ENCODE assay signal across 11 cellular contexts in genomic region chr22:50016988-50017700, GRCh38. TPM values are rescaled to one million over a fixed set of nuclear protein-coding genes. Genes with fewer than 3 reads are reported as not detected.
DNase-seq lines count a peak whose midpoint lies in the region; ATAC-seq, FAIRE-seq and TF ChIP-seq lines count a peak whose summit lies in the region.
"Had no signal": no experiment of that assay in that cellular context is flagged by ENCODE, and none has a peak within 500 bp of the region (broad histone marks: within the 10 kb centered on the region; RNA-seq: fewer than 3 reads in every experiment).

No MANE protein-coding gene starts in this region.

- H3K9ac ChIP-seq in K562 (ENCODE audit: insufficient read depth in 1 of 2, low read depth in 2 of 2, low read length in 2 of 2): no peak overlapping the region

- H2AFZ ChIP-seq in K562 (ENCODE audit: low read depth, low read length): no peak overlapping the region

- no peaks in the 10 kb centered on the region for H3K9me1 ChIP-seq in K562 (ENCODE audit: control insufficient read depth, insufficient read depth, low read length)

- CTCF ChIA-PET in K562 (lab: Yijun Ruan, JAX; ENCODE audit: low intra/inter-chr PET ratio): no interaction called here

- FAIRE-seq in K562 (lab: Jason Lieb, UNC): no peak
- FAIRE-seq: endothelial cell of umbilical vein had no signal

- H3K27me3 Mint-ChIP-seq in endothelial cell (ENCODE audit: unreplicated experiment): peaks cover 17% of the 10 kb centered on the region

- no peaks in the 10 kb centered on the region for H3K36me3 Mint-ChIP-seq in endothelial cell (ENCODE audit: low read depth, unreplicated experiment)

- peaks cover 0 to 21% of the 10 kb centered on the region in 2 experiments; a peak in 2 of 5 replicates for H3K27me3 ChIP-seq in K562 (ENCODE audit: control insufficient read depth in 2 of 2, insufficient read depth in 2 of 2, low read length in 2 of 2)

- no peak for TF ChIP-seq CTCF in K562 (IDR thresholded peaks at IDR 0.05 in 2 of 3, conservative IDR thresholded peaks at IDR 0.05 in 1 of 3; ENCODE audit: insufficient read depth in 2 of 3, low read depth in 1 of 3, low read length in 3 of 3)
- TF ChIP-seq CTCF in endothelial cell (IDR thresholded peaks at IDR 0.05; ENCODE audit: unreplicated experiment): no peak

- no peak overlapping the region for H3K27ac ChIP-seq in K562 (ENCODE audit: extremely low read depth, low read depth, low read length)
- H3K27ac ChIP-seq: SK-N-MC, uterus had no signal

- ATAC-seq in GM18511 (IDR thresholded peaks at IDR 0.05; ENCODE audit: unreplicated experiment) (peak; percentile 72), K562 (no peak), GM21515 (IDR thresholded peaks at IDR 0.05; ENCODE audit: unreplicated experiment) (no peak), HG03354 (IDR thresholded peaks at IDR 0.05; ENCODE audit: poor library complexity, severe bottlenecking, unreplicated experiment) (no peak)

- no peak for TF ChIP-seq RAD21 in K562 (CRISPR knock-in tag; conservative IDR thresholded peaks at IDR 0.05 in 1 of 2, IDR thresholded peaks at IDR 0.05 in 1 of 2)

- no TSS peak for BruUV-seq in K562 (replicated peaks; lab: Mats Ljungman, UMichigan)

- H4K20me1 ChIP-seq in K562 (replicated peaks; ENCODE audit: control insufficient read depth, insufficient read depth, low read length): no peaks in the 10 kb centered on the region; the same call in 1 of the 2 replicates

- no peaks in the 10 kb centered on the region for H3K4me1 Mint-ChIP-seq in endothelial cell (ENCODE audit: unreplicated experiment)

- H3K4me2 ChIP-seq in K562 (ENCODE audit: insufficient read depth, low read length): no peak overlapping the region

- peaks cover 0 to 40% of the 10 kb centered on the region in 2 experiments; a peak in 2 of 5 replicates for H3K4me1 ChIP-seq in K562 (replicated peaks in 1 of 2; ENCODE audit: control insufficient read depth in 2 of 2, insufficient read depth in 2 of 2, low read length in 2 of 2)

- POLR2A ChIA-PET in K562 (lab: Yijun Ruan, JAX): no interaction called here

- in situ Hi-C loops in K562 (cut with MboI): no loop called here

- H3K4me3 ChIP-seq in K562: no peak overlapping the region
- H3K4me3 ChIP-seq: SK-N-MC, uterus had no signal

- H3K9me3 Mint-ChIP-seq in endothelial cell (ENCODE audit: unreplicated experiment): peaks cover 4% of the 10 kb centered on the region

- H3K4me3 Mint-ChIP-seq in endothelial cell (ENCODE audit: unreplicated experiment): no peak overlapping the region

- no peaks in the 10 kb centered on the region for H3K79me2 ChIP-seq in K562 (ENCODE audit: control insufficient read depth, insufficient read depth, low read length)

- DNase-seq in T-helper 9 cell (peak; percentile 44), K562 (ENCODE audit: extremely low read depth in 1 of 4, low spot score in 3 of 4) (no peak), NCI-H2029 treated with DMSO at 0.1 percent for 48 hours (lab: John Stamatoyannopoulos, UW) (no peak), endothelial cell (ENCODE audit: low spot score) (no peak)
- DNase-seq in stimulated activated CD4-positive, alpha-beta T cell treated with anti-CD3 and anti-CD28 coated beads, Interleukin-4, amount 100 ng/mL, for 48 hours (ENCODE audit: low read depth in 2 of 2): peak; percentile 60 to 81

- H3K36me3 ChIP-seq in K562 (ENCODE audit: control insufficient read depth, insufficient read depth, low read length): no peaks in the 10 kb centered on the region
- H3K36me3 ChIP-seq: uterus had no signal

- TF ChIP-seq EP300 in K562 (IDR thresholded peaks at IDR 0.05; ENCODE audit: low read length): no peak

- WGBS in K562 (ENCODE audit: insufficient coverage, low coverage, missing lambda C conversion rate): 24% methylated on average over 14 of the region's 21 CpGs

- TF ChIP-seq POLR2A in K562 (conservative IDR thresholded peaks at IDR 0.05): no peak

- no peak overlapping the region for H3K27ac Mint-ChIP-seq in endothelial cell (ENCODE audit: unreplicated experiment)

- H3K9me3 ChIP-seq in K562 (replicated peaks; ENCODE audit: control insufficient read depth, insufficient read depth, low read depth, low read length): no peaks in the 10 kb centered on the region; the same call in 1 of the 2 replicates
- H3K9me3 ChIP-seq: uterus had no signal

- intact Hi-C loops in K562 (cut with micrococcal nuclease): no loop called here

TF ChIP-seq in K562, 482 proteins besides CTCF, POLR2A, EP300 and RAD21:
- TF ChIP-seq YY1 (IDR thresholded peaks at IDR 0.05; ENCODE audit: borderline replicate concordance in 1 of 3, control insufficient read depth in 1 of 3, extremely low read depth in 1 of 3, insufficient read depth in 3 of 3, insufficient read length in 1 of 3, insufficient replicate concordance in 2 of 3, low read depth in 1 of 3, low read length in 2 of 3): no peak
- TF ChIP-seq EGR1 (conservative IDR thresholded peaks at IDR 0.05): peak; percentile 35; the same call in 1 of the 2 replicates

RNA-seq across cellular contexts. Expression of gene IL17REL, which starts 4.6 kb away (rescaled TPM):
- total RNA-seq in K562 (2011; cell fraction: chromatin; rRNA removed; ENCODE audit: low replicate concordance): 0.30 and 1.3 TPM in 2 replicates
- total RNA-seq in K562 (2011; cell fraction: nucleolus; rRNA removed): 0.53 and 0.83 TPM in 2 replicates
- total RNA-seq in K562 (2011; cell fraction: nucleoplasm; rRNA removed): 0.66 and 0.76 TPM in 2 replicates
- 0.05 and 0.29 TPM in 2 replicates for total RNA-seq in K562 (2014; rRNA removed)
- total RNA-seq in K562 (2014; rRNA removed; fragmentation: Illumina TruSeq; extraction: Trizol): not detected in 2 replicates
- 0.11 and 0.15 TPM in 2 replicates for total RNA-seq in K562 (2015; rRNA removed; fragmentation: Illumina TruSeq; extraction: Trizol)
- 0.22 and 0.42 TPM in 2 replicates for total RNA-seq in K562 (2021)
- polyA plus RNA-seq in K562 (2011; rRNA removed): 0.05 and 0.06 TPM in 2 replicates
- polyA plus RNA-seq in K562 (2011; cell fraction: cytosol; rRNA removed): 0.03 and 0.16 TPM in 2 replicates
- 0.25 and 0.57 TPM in 2 replicates for polyA plus RNA-seq in K562 (2011; cell fraction: nucleus; rRNA removed)
- polyA plus RNA-seq in K562 (2012): 0.17 and 0.18 TPM in 2 replicates
- 0.08 TPM in 1 of 2 replicates, not detected in the other for polyA plus RNA-seq in K562 (2014; fragmentation: Illumina TruSeq; extraction: Trizol)
- polyA plus RNA-seq in K562 (2014; fragmentation: Nextera tagmentation; extraction: Ambion mirVana): not detected
- 0.08 and 0.11 TPM in 2 replicates for polyA plus RNA-seq in K562 (2014; rRNA removed)
- polyA minus RNA-seq in K562 (2011; rRNA and poly(A)+ RNA removed): not detected in 2 replicates
- not detected in 2 replicates for polyA minus RNA-seq in K562 (2011; cell fraction: cytosol; rRNA and poly(A)+ RNA removed)
- polyA minus RNA-seq in K562 (2011; cell fraction: nucleus; rRNA and poly(A)+ RNA removed): 0.54 and 0.56 TPM in 2 replicates
- total RNA-seq in endothelial cell (ENCODE audit: unreplicated experiment): 0.15 TPM

RNA-seq across cellular contexts. Expression of gene TTLL8, which starts 41.0 kb away (rescaled TPM):
- total RNA-seq in K562 (2011; cell fraction: chromatin; rRNA removed; ENCODE audit: low replicate concordance): not detected in 2 replicates
- total RNA-seq in K562 (2011; cell fraction: nucleolus; rRNA removed): not detected in 2 replicates
- total RNA-seq in K562 (2011; cell fraction: nucleoplasm; rRNA removed): not detected in 2 replicates
- total RNA-seq in K562 (2014; rRNA removed) (not detected in 2 replicates), K562 (2014; rRNA removed; fragmentation: Illumina TruSeq; extraction: Trizol) (not detected in 2 replicates), K562 (2015; rRNA removed; fragmentation: Illumina TruSeq; extraction: Trizol) (not detected in 2 replicates), K562 (2021) (not detected in 2 replicates), endothelial cell (ENCODE audit: unreplicated experiment) (not detected)
- polyA plus RNA-seq in K562 (2011; rRNA removed) (not detected in 2 replicates), K562 (2014; fragmentation: Illumina TruSeq; extraction: Trizol) (not detected in 2 replicates), K562 (2014; fragmentation: Nextera tagmentation; extraction: Ambion mirVana) (not detected), K562 (2014; rRNA removed) (not detected in 2 replicates)
- polyA plus RNA-seq in K562 (2011; cell fraction: cytosol; rRNA removed): not detected in 2 replicates
- not detected in 2 replicates for polyA plus RNA-seq in K562 (2011; cell fraction: nucleus; rRNA removed)
- not detected in 2 replicates for polyA plus RNA-seq in K562 (2012)
- not detected in 2 replicates for polyA minus RNA-seq in K562 (2011; rRNA and poly(A)+ RNA removed)
- polyA minus RNA-seq in K562 (2011; cell fraction: cytosol; rRNA and poly(A)+ RNA removed): not detected in 2 replicates
- polyA minus RNA-seq in K562 (2011; cell fraction: nucleus; rRNA and poly(A)+ RNA removed): not detected in 2 replicates
- total RNA-seq: endothelial cell of umbilical vein, uterus had no signal
- polyA plus RNA-seq: endothelial cell of umbilical vein had no signal

RNA-seq across cellular contexts. Expression of gene PIM3, which starts 56.6 kb away (rescaled TPM):
- total RNA-seq in K562 (2011; cell fraction: chromatin; rRNA removed; ENCODE audit: low replicate concordance): 8.4 and 19.1 TPM in 2 replicates
- 31.2 and 35.0 TPM in 2 replicates for total RNA-seq in K562 (2011; cell fraction: nucleolus; rRNA removed)
- total RNA-seq in K562 (2011; cell fraction: nucleoplasm; rRNA removed): 9.8 and 13.2 TPM in 2 replicates
- 37.0 and 41.1 TPM in 2 replicates for total RNA-seq in K562 (2014; rRNA removed)
- 4.2 and 4.3 TPM in 2 replicates for total RNA-seq in K562 (2014; rRNA removed; fragmentation: Illumina TruSeq; extraction: Trizol)
- total RNA-seq in K562 (2015; rRNA removed; fragmentation: Illumina TruSeq; extraction: Trizol): 11.9 and 13.8 TPM in 2 replicates
- 40.5 and 41.3 TPM in 2 replicates for total RNA-seq in K562 (2021)
- 5.3 and 8.0 TPM in 2 replicates for polyA plus RNA-seq in K562 (2011; rRNA removed)
- 13.4 and 28.9 TPM in 2 replicates for polyA plus RNA-seq in K562 (2011; cell fraction: cytosol; rRNA removed)
- 36.6 and 49.9 TPM in 2 replicates for polyA plus RNA-seq in K562 (2011; cell fraction: nucleus; rRNA removed)
- 18.0 and 35.9 TPM in 2 replicates for polyA plus RNA-seq in K562 (2012)
- 4.4 and 11.4 TPM in 2 replicates for polyA plus RNA-seq in K562 (2014; fragmentation: Illumina TruSeq; extraction: Trizol)
- under 1 TPM; 0.24 to 0.57 TPM for polyA plus RNA-seq in K562 (2014; fragmentation: Nextera tagmentation; extraction: Ambion mirVana)
- polyA plus RNA-seq in K562 (2014; rRNA removed): 34.1 and 35.4 TPM in 2 replicates
- polyA minus RNA-seq in K562 (2011; rRNA and poly(A)+ RNA removed): 0.99 and 1.4 TPM in 2 replicates
- 7.1 and 7.7 TPM in 2 replicates for polyA minus RNA-seq in K562 (2011; cell fraction: cytosol; rRNA and poly(A)+ RNA removed)
- polyA minus RNA-seq in K562 (2011; cell fraction: nucleus; rRNA and poly(A)+ RNA removed): 10.2 and 10.6 TPM in 2 replicates
- 112 TPM for total RNA-seq in endothelial cell (ENCODE audit: unreplicated experiment)

Comparison
In these comparisons a context has a peak if more than half of its experiments do, and no peak if none do; other contexts are left out.
1. DNase-seq: peak in T-helper 9 cell (single experiment) and stimulated activated CD4-positive, alpha-beta T cell treated with anti-CD3 and anti-CD28 coated beads, Interleukin-4, amount 100 ng/mL, for 48 hours (2 of 2); none in K562 (0 of 4), NCI-H2029 treated with DMSO at 0.1 percent for 48 hours (single experiment) and endothelial cell (single experiment).